Comparison of ENCODE assay signal across 1 cellular context in genomic region chr17:82101767-82102679, GRCh38.
TF ChIP-seq lines count a peak whose summit lies in the region.

No MANE protein-coding gene starts in this region.

TF ChIP-seq in K562, 482 proteins besides CTCF, POLR2A, EP300 and RAD21:
- peak; percentile 12; the same call in 1 of the 2 replicates for TF ChIP-seq POLR2G (IDR thresholded peaks at IDR 0.05; ENCODE audit: low read depth, low read length)
- peak; percentile 18 for TF ChIP-seq KDM5B (IDR thresholded peaks at IDR 0.05; ENCODE audit: insufficient replicate concordance, low read depth, low read length)
- TF ChIP-seq RHOXF2B (CRISPR knock-in tag; conservative IDR thresholded peaks at IDR 0.05), result no peak
- TF ChIP-seq PURB (CRISPR knock-in tag; IDR thresholded peaks at IDR 0.05; ENCODE audit: low read depth), result no peak
- TF ChIP-seq JUN (IDR thresholded peaks at IDR 0.05; ENCODE audit: borderline replicate concordance, low read depth, low read length), result no peak
- no peak for TF ChIP-seq JUN (CRISPR knock-in tag; IDR thresholded peaks at IDR 0.05; ENCODE audit: borderline replicate concordance)
- no peak for TF ChIP-seq NRF1 (conservative IDR thresholded peaks at IDR 0.05 in 1 of 2, IDR thresholded peaks at IDR 0.05 in 1 of 2)
- TF ChIP-seq SREBF2 (CRISPR knock-in tag; IDR thresholded peaks at IDR 0.05), result no peak
- no peak for TF ChIP-seq BMI1 (IDR thresholded peaks at IDR 0.05; ENCODE audit: low read length)
